ENCODE assay signal across 8 cellular contexts in genomic region chr6:15691250-15691869, GRCh38. TPM values are rescaled to one million over a fixed set of nuclear protein-coding genes. Genes with fewer than 3 reads are reported as not detected.
DNase-seq lines count a peak whose midpoint lies in the region; ATAC-seq, FAIRE-seq and TF ChIP-seq lines count a peak whose summit lies in the region.

No MANE protein-coding gene starts in this region.

- peak overlapping the region; percentile 38 for H3K27ac ChIP-seq in colonic mucosa
- H3K27ac ChIP-seq in HepG2 (ENCODE audit: extremely low read length, insufficient read depth, low read length), result no peak overlapping the region

- H3K4me3 ChIP-seq in colonic mucosa (peak overlapping the region; percentile 8), HepG2 (replicated peaks in 1 of 3; ENCODE audit: insufficient read depth in 1 of 3, low read depth in 2 of 3, low read length in 3 of 3) (no peak overlapping the region)

- H4K20me1 ChIP-seq in HepG2 (ENCODE audit: insufficient read depth, low read length), result no peaks in the 10 kb centered on the region

- CTCF ChIA-PET in HepG2 (lab: Yijun Ruan, JAX; ENCODE audit: low intra/inter-chr PET ratio, low total read pairs), result interaction anchor here (1.7 to 4.1 kb wide), 5 partner anchors 438 to 515 kb away, joined by 10 to 82 read pairs (median 19); partner anchors contain the start of gene MYLIP

- H3K9ac ChIP-seq in colonic mucosa (ENCODE audit: low read depth in 2 of 2, low read length in 2 of 2) (peak overlapping the region in 1 of 2 donors; percentile 70), HepG2 (ENCODE audit: insufficient read depth, low read depth, low read length) (no peak overlapping the region)

- H3K36me3 ChIP-seq in colonic mucosa (no peaks in the 10 kb centered on the region), HepG2 (replicated peaks in 1 of 2; ENCODE audit: control insufficient read depth in 1 of 2, insufficient read depth in 2 of 2, low read length in 2 of 2) (no peaks in the 10 kb centered on the region)

- H3K9me3 ChIP-seq in colonic mucosa, result no peaks in the 10 kb centered on the region
- no peaks in the 10 kb centered on the region for H3K9me3 ChIP-seq in HepG2 (ENCODE audit: low read length)

- 16% methylated on average over 23 of the region's 23 CpGs for WGBS in HepG2 (ENCODE audit: low lambda C conversion rate)

- H3K79me2 ChIP-seq in HepG2 (ENCODE audit: insufficient read depth, low read length), result no peaks in the 10 kb centered on the region

- BruUV-seq in HepG2 (replicated peaks; lab: Mats Ljungman, UMichigan), result no TSS peak

- POLR2A ChIA-PET in HepG2 (lab: Yijun Ruan, JAX), result interaction anchor here (0.8 kb wide), 1 partner anchor 437 kb away, joined by 3 read pairs; the partner anchor contains the start of gene MYLIP

- ATAC-seq in GM19043 (IDR thresholded peaks at IDR 0.05; ENCODE audit: low read depth, unreplicated experiment) (peak; percentile 89), HG03432 (IDR thresholded peaks at IDR 0.05; ENCODE audit: unreplicated experiment) (peak; percentile 90), HepG2 (peak; percentile 99)

- in situ Hi-C loops in HepG2 (cut with HindIII; ENCODE audit: extremely low pct_ligation_motif_present, low pct_unique_long_range_greater_than_20kb), result loop anchor here (5.0 kb wide), 1 partner anchor 496 kb away; no protein-coding TSS in a partner anchor

- H3K27me3 ChIP-seq in colonic mucosa (no peaks in the 10 kb centered on the region), HepG2 (ENCODE audit: control insufficient read depth in 1 of 2, insufficient read depth in 2 of 2, low read length in 2 of 2) (peaks cover 0 to 8% of the 10 kb centered on the region in 2 experiments; a peak in 1 of 5 replicates)

- DNase-seq in Ammon's horn (ENCODE audit: low spot score) (peak; percentile 97), NCI-H510A (lab: John Stamatoyannopoulos, UW) (peak; percentile 64), colonic mucosa (peak; percentile 83), HepG2 (ENCODE audit: low spot score) (peak; percentile 81)
- peak; percentile 69 to 71 for DNase-seq in activated CD4-positive, alpha-beta T cell treated with anti-CD3 and anti-CD28 coated beads for 24 hours (ENCODE audit: low read depth in 2 of 2)
- peak; percentile 84 for DNase-seq in stimulated activated CD4-positive, alpha-beta T cell treated with anti-CD3 and anti-CD28 coated beads, Interleukin-4, amount 100 ng/mL, for 24 hours

- intact Hi-C loops in colonic mucosa (cut with DNase I) (loop anchor here (5.0 kb wide), 3 partner anchors 436 to 516 kb away; partner anchors contain the start of gene MYLIP), HepG2 (cut with micrococcal nuclease; ENCODE audit: unreplicated experiment) (loop anchor here (1.0 kb wide), 4 partner anchors 438 to 515 kb away; partner anchors contain the start of gene MYLIP)

- peak; percentile 98 for TF ChIP-seq RAD21 in HepG2 (CRISPR knock-in tag; IDR thresholded peaks at IDR 0.05)

- peak; percentile 87 for FAIRE-seq in HepG2 (lab: Jason Lieb, UNC)

- no peaks in the 10 kb centered on the region for H3K4me1 ChIP-seq in colonic mucosa
- H3K4me1 ChIP-seq in HepG2 (ENCODE audit: insufficient read depth, low read length), result peaks cover 9% of the 10 kb centered on the region

- TF ChIP-seq EP300 in HepG2 (IDR thresholded peaks at IDR 0.05; ENCODE audit: low read depth in 2 of 2, low read length in 2 of 2) (no peak; a peak in 1 of 4 replicates), HepG2 (CRISPR knock-in tag; IDR thresholded peaks at IDR 0.05; ENCODE audit: borderline replicate concordance) (no peak)

- no peak overlapping the region for H2AFZ ChIP-seq in HepG2 (ENCODE audit: low read length)

- TF ChIP-seq CTCF in colonic mucosa (IDR thresholded peaks at IDR 0.05) (peak; percentile 96), HepG2 (CRISPR knock-in tag; IDR thresholded peaks at IDR 0.05) (peak; percentile 100)

- no peak for TF ChIP-seq POLR2A in HepG2 (IDR thresholded peaks at IDR 0.05; ENCODE audit: insufficient read depth in 1 of 2, low read depth in 2 of 2, low read length in 2 of 2)

- H3K4me2 ChIP-seq in HepG2 (ENCODE audit: low read depth, low read length), result peak overlapping the region; percentile 14

TF ChIP-seq in HepG2, 621 proteins besides CTCF, POLR2A, EP300 and RAD21 (continues in another document):
- TF ChIP-seq ZNF570 (CRISPR knock-in tag; IDR thresholded peaks at IDR 0.05; ENCODE audit: borderline replicate concordance), result no peak
- TF ChIP-seq, protein P1, sequence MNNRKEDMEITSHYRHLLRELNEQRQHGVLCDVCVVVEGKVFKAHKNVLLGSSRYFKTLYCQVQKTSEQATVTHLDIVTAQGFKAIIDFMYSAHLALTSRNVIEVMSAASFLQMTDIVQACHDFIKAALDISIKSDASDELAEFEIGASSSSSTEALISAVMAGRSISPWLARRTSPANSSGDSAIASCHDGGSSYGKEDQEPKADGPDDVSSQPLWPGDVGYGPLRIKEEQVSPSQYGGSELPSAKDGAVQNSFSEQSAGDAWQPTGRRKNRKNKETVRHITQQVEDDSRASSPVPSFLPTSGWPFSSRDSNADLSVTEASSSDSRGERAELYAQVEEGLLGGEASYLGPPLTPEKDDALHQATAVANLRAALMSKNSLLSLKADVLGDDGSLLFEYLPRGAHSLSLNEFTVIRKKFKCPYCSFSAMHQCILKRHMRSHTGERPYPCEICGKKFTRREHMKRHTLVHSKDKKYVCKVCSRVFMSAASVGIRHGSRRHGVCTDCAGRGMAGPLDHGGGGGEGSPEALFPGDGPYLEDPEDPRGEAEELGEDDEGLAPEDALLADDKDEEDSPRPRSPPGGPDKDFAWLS (CRISPR knock-in tag; IDR thresholded peaks at IDR 0.05; ENCODE audit: borderline replicate concordance), result no peak
- no peak for TF ChIP-seq DMAP1 (CRISPR knock-in tag; IDR thresholded peaks at IDR 0.05)
- TF ChIP-seq ZKSCAN8 (CRISPR knock-in tag; IDR thresholded peaks at IDR 0.05; ENCODE audit: borderline replicate concordance), result peak; percentile 50; the same call in 1 of the 2 replicates
- no peak for TF ChIP-seq ZNF484 (CRISPR knock-in tag; IDR thresholded peaks at IDR 0.05; ENCODE audit: borderline replicate concordance, low read depth)
- TF ChIP-seq ZBTB10 (CRISPR knock-in tag; IDR thresholded peaks at IDR 0.05; ENCODE audit: borderline replicate concordance), result no peak
- TF ChIP-seq MTA1 (CRISPR knock-in tag; IDR thresholded peaks at IDR 0.05; ENCODE audit: borderline replicate concordance), result no peak
- no peak for TF ChIP-seq SMARCC2 (IDR thresholded peaks at IDR 0.05)

RNA-seq across cellular contexts. Expression of gene DTNBP1, which starts 28.5 kb away (rescaled TPM):
- total RNA-seq in colonic mucosa (10 to 100 TPM; 17.4 to 22.0 TPM), HepG2 (2016; rRNA removed; fragmentation: Illumina TruSeq; extraction: Trizol) (6.6 and 12.7 TPM in 2 replicates)
- 4.0 and 6.3 TPM in 2 replicates for total RNA-seq in HepG2 (2016; cell fraction: cytosol; rRNA removed; fragmentation: Illumina TruSeq; extraction: Trizol; ENCODE audit: low read depth)
- total RNA-seq in HepG2 (2016; cell fraction: insoluble cytoplasmic fraction; rRNA removed; fragmentation: Illumina TruSeq; extraction: Trizol), result 7.4 and 13.1 TPM in 2 replicates
- 7.6 and 10.7 TPM in 2 replicates for total RNA-seq in HepG2 (2016; cell fraction: membrane; rRNA removed; fragmentation: Illumina TruSeq; extraction: Trizol)
- total RNA-seq in HepG2 (2016; cell fraction: nucleus; rRNA removed; fragmentation: Illumina TruSeq; extraction: Trizol), result 9.5 and 10.2 TPM in 2 replicates
- polyA plus RNA-seq in HepG2 (2011; rRNA removed), result 19.1 and 23.6 TPM in 2 replicates
- polyA plus RNA-seq in HepG2 (2011; cell fraction: cytosol; rRNA removed), result 14.8 and 15.9 TPM in 2 replicates
- polyA plus RNA-seq in HepG2 (2011; cell fraction: nucleus; rRNA removed), result 10.7 and 11.1 TPM in 2 replicates
- polyA plus RNA-seq in HepG2 (2012), result 7.9 and 12.4 TPM in 2 replicates
- 6.9 and 8.6 TPM in 2 replicates for polyA plus RNA-seq in HepG2 (2016; cell fraction: cytosol; fragmentation: Illumina TruSeq; extraction: Trizol; ENCODE audit: low read depth)
- 21.9 and 26.4 TPM in 2 replicates for polyA plus RNA-seq in HepG2 (2016; cell fraction: insoluble cytoplasmic fraction; fragmentation: Illumina TruSeq; extraction: Trizol; ENCODE audit: low read depth)
- polyA plus RNA-seq in HepG2 (2016; cell fraction: membrane; fragmentation: Illumina TruSeq; extraction: Trizol; ENCODE audit: low read depth), result 12.4 and 13.5 TPM in 2 replicates
- polyA plus RNA-seq in HepG2 (2016; cell fraction: nucleus; fragmentation: Illumina TruSeq; extraction: Trizol; ENCODE audit: insufficient read depth, low read depth), result 13.9 and 16.8 TPM in 2 replicates
- 13.1 and 15.6 TPM in 2 replicates for polyA minus RNA-seq in HepG2 (2011; rRNA and poly(A)+ RNA removed; ENCODE audit: low replicate concordance)
- polyA minus RNA-seq in HepG2 (2011; cell fraction: cytosol; rRNA and poly(A)+ RNA removed), result 7.1 and 7.2 TPM in 2 replicates
- polyA minus RNA-seq in HepG2 (2011; cell fraction: nucleus; rRNA and poly(A)+ RNA removed), result 7.9 and 9.2 TPM in 2 replicates
